In the genomic region with DNA sequence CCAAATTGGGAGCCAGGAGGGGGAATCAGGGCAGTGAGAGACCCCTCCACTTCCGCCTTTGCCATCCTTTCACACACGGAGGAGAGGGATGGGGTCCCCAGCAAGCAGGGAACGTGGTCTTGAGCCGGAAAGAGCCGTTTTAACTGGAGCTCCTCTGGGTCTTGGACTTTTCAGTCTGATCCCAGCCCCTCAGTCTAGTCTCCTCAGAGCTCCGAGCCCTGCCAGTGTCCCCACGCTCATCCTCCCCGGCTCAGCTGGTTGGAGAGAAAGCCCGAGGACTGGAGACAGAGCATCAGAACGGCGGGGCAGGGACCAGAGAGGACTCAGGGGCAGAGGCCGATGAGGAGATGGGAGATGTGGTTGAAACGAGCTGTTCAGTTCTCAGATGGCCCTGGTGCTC, we compare ENCODE assay signal across 8 cellular contexts. TPM values are rescaled to one million over a fixed set of nuclear protein-coding genes. Genes with fewer than 3 reads are reported as not detected.
DNase-seq lines count a peak whose midpoint lies in the region; ATAC-seq and TF ChIP-seq lines count a peak whose summit lies in the region.

No MANE protein-coding gene starts in this region.

- H3K9me3 ChIP-seq in T-helper 17 cell (ENCODE audit: control insufficient read depth, low read length, poor library complexity, severe bottlenecking) (no peaks in the 10 kb centered on the region), subcutaneous abdominal adipose tissue (ENCODE audit: control insufficient read depth in 5 of 5, low read length in 5 of 5) (no peaks in the 10 kb centered on the region)

- H3K27ac ChIP-seq in subcutaneous abdominal adipose tissue (ENCODE audit: low read depth, low read length), result no peak overlapping the region

- H3K4me1 ChIP-seq in subcutaneous abdominal adipose tissue (ENCODE audit: control insufficient read depth in 5 of 5, insufficient read depth in 5 of 5, low read length in 5 of 5), result peaks cover 0 to 11% (median 10%) of the 10 kb centered on the region in 5 donors

- peak overlapping the region in 3 of 5 donors; percentile 42 to 57 (median 50) for H3K9ac ChIP-seq in subcutaneous abdominal adipose tissue (ENCODE audit: low read length in 5 of 5)

- H3K4me3 ChIP-seq in subcutaneous abdominal adipose tissue (ENCODE audit: low read depth in 1 of 5, low read length in 5 of 5), result peak overlapping the region in 3 of 5 donors; percentile 9 to 57 (median 55)

- H3K4me1 Mint-ChIP-seq in activated CD8-positive, alpha-beta memory T cell treated with anti-CD3 and anti-CD28 coated beads, Interleukin-2, amount 10 ng/mL, durations not matched to agents 7 days and 5 days, result peaks cover 14% of the 10 kb centered on the region
- H3K4me1 Mint-ChIP-seq in T-helper 17 cell (peaks cover 10% of the 10 kb centered on the region), glutamatergic neuron (ENCODE audit: low read depth, unreplicated experiment) (no peaks in the 10 kb centered on the region)

- H3K27me3 ChIP-seq in subcutaneous abdominal adipose tissue (ENCODE audit: control insufficient read depth in 5 of 5, insufficient read depth in 4 of 5, low read length in 5 of 5), result peaks cover 0 to 22% (median 2%) of the 10 kb centered on the region in 5 donors

- peaks cover 6% of the 10 kb centered on the region for H3K27me3 Mint-ChIP-seq in activated CD8-positive, alpha-beta memory T cell treated with anti-CD3 and anti-CD28 coated beads, Interleukin-2, amount 10 ng/mL, durations not matched to agents 7 days and 5 days
- H3K27me3 Mint-ChIP-seq in T-helper 17 cell, result peaks cover 7% of the 10 kb centered on the region
- peaks cover 9% of the 10 kb centered on the region for H3K27me3 Mint-ChIP-seq in glutamatergic neuron (ENCODE audit: unreplicated experiment)

- H3K36me3 Mint-ChIP-seq in activated CD8-positive, alpha-beta memory T cell treated with anti-CD3 and anti-CD28 coated beads, Interleukin-2, amount 10 ng/mL, durations not matched to agents 7 days and 5 days, result peaks cover 1% of the 10 kb centered on the region
- no peaks in the 10 kb centered on the region for H3K36me3 Mint-ChIP-seq in T-helper 17 cell (ENCODE audit: low read depth)
- H3K36me3 Mint-ChIP-seq in glutamatergic neuron (ENCODE audit: unreplicated experiment), result no peaks in the 10 kb centered on the region

- no peaks in the 10 kb centered on the region for H3K36me3 ChIP-seq in subcutaneous abdominal adipose tissue (ENCODE audit: control insufficient read depth in 5 of 5, insufficient read depth in 5 of 5, low read length in 5 of 5)

- CTCF ChIA-PET in activated CD8-positive, alpha-beta memory T cell treated with anti-CD3 and anti-CD28 coated beads, Interleukin-2, amount 10 ng/mL, durations not matched to agents 7 days and 5 days (lab: Charles Lee), result interaction anchor here (0.6 to 5.7 kb wide), 23 partner anchors 8 to 443 kb away, joined by 3 to 41 read pairs (median 4); a partner anchor contains a TSS

- peak overlapping the region; percentile 69 for H3K4me3 Mint-ChIP-seq in activated CD8-positive, alpha-beta memory T cell treated with anti-CD3 and anti-CD28 coated beads, Interleukin-2, amount 10 ng/mL, durations not matched to agents 7 days and 5 days
- H3K4me3 Mint-ChIP-seq in T-helper 17 cell (peak overlapping the region; percentile 86), glutamatergic neuron (ENCODE audit: unreplicated experiment) (peak overlapping the region; percentile 25)

- peak overlapping the region; percentile 84 for H3K27ac Mint-ChIP-seq in activated CD8-positive, alpha-beta memory T cell treated with anti-CD3 and anti-CD28 coated beads, Interleukin-2, amount 10 ng/mL, durations not matched to agents 7 days and 5 days
- no peak overlapping the region for H3K27ac Mint-ChIP-seq in T-helper 17 cell
- no peak overlapping the region for H3K27ac Mint-ChIP-seq in glutamatergic neuron (ENCODE audit: unreplicated experiment)

- TF ChIP-seq CTCF in glutamatergic neuron (IDR thresholded peaks at IDR 0.05; ENCODE audit: partially characterized antibody, unreplicated experiment), result no peak

- no peaks in the 10 kb centered on the region for H3K9me3 Mint-ChIP-seq in activated CD8-positive, alpha-beta memory T cell treated with anti-CD3 and anti-CD28 coated beads, Interleukin-2, amount 10 ng/mL, durations not matched to agents 7 days and 5 days (ENCODE audit: low read depth)
- peaks cover 2% of the 10 kb centered on the region for H3K9me3 Mint-ChIP-seq in glutamatergic neuron (ENCODE audit: unreplicated experiment)

- no peak for DNase-seq in activated CD8-positive, alpha-beta memory T cell treated with anti-CD3 and anti-CD28 coated beads, Interleukin-2, amount 10 ng/mL, durations not matched to agents 7 days and 5 days
- no peak for DNase-seq in activated CD8-positive, alpha-beta memory T cell treated with anti-CD3 and anti-CD28 coated beads, Interleukin-2, amount 50 U/mL, for 4 hours
- DNase-seq in T-helper 17 cell (no peak), glutamatergic neuron (no peak), AML-193 (lab: John Stamatoyannopoulos, UW) (no peak), NOMO-1 (lab: John Stamatoyannopoulos, UW; ENCODE audit: unreplicated experiment in 2 of 2) (no peak)

- no peak for ATAC-seq in activated CD8-positive, alpha-beta memory T cell treated with anti-CD3 and anti-CD28 coated beads, Interleukin-2, amount 10 ng/mL, durations not matched to agents 7 days and 5 days
- ATAC-seq in T-helper 17 cell (no peak), GM19351 (IDR thresholded peaks at IDR 0.05; ENCODE audit: unreplicated experiment) (no peak)

RNA-seq across cellular contexts. Expression of a gene that starts 26.1 kb away (rescaled TPM):
- total RNA-seq in activated CD8-positive, alpha-beta memory T cell treated with anti-CD3 and anti-CD28 coated beads, Interleukin-2, amount 10 ng/mL, durations not matched to agents 7 days and 5 days, result 100 to 1,000 TPM in 1 of 2 experiments, 10 to 100 TPM in 1; 35.1 to 115 TPM
- total RNA-seq in T-helper 17 cell, result under 1 TPM; 0.50 to 0.87 TPM
- total RNA-seq in glutamatergic neuron (ENCODE audit: unreplicated experiment), result 0.47 TPM

Comparison
In these comparisons a context has a peak if more than half of its experiments do, and no peak if none do; other contexts are left out.
1. H3K4me3 Mint-ChIP-seq: peak in every context shown above with its lines; median percentile 86 in T-helper 17 cell; 69 in activated CD8-positive, alpha-beta memory T cell treated with anti-CD3 and anti-CD28 coated beads, Interleukin-2, amount 10 ng/mL, durations not matched to agents 7 days and 5 days; 25 in glutamatergic neuron.
2. RNA of a gene that starts 26.1 kb away (total RNA-seq): 35.1 to 115 TPM in activated CD8-positive, alpha-beta memory T cell treated with anti-CD3 and anti-CD28 coated beads, Interleukin-2, amount 10 ng/mL, durations not matched to agents 7 days and 5 days; 0.50 to 0.87 TPM in T-helper 17 cell and 0.47 TPM in glutamatergic neuron (single experiment); every median in the first group is over 10 times any median in the second.